In the genomic region with DNA sequence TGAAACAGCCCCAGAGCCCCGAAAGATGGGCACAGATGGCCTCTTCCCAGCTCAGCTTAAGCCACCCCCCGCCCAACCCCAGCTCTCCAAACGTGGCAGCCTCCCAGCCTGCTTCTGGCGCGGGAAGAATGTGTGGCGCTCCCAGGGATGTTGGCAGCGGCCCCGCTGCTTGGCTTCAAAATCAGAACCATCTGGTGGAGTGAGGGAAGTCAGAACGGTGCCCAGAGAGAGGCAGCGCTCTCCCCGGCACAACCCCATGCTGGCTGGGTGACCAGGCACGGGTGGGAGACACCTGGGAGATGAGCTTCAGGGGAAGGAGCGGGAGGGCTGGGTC, we compare ENCODE assay signal across 9 cellular contexts.
DNase-seq lines count a peak whose midpoint lies in the region; ATAC-seq and TF ChIP-seq lines count a peak whose summit lies in the region.
"Had no signal": no experiment of that assay in that cellular context is flagged by ENCODE, and none has a peak within 500 bp of the region (broad histone marks: within the 10 kb centered on the region; RNA-seq: fewer than 3 reads in every experiment).

No MANE protein-coding gene starts in this region.

- WGBS in endodermal cell (ENCODE audit: insufficient coverage in 1 of 2, insufficient read length in 1 of 2), 2 experiments = 93% methylated on average over 8 to 13 of the region's 13 CpGs

- H3K27me3 Mint-ChIP-seq in endodermal cell (ENCODE audit: insufficient read depth) = no peaks in the 10 kb centered on the region
- no peaks in the 10 kb centered on the region for H3K27me3 Mint-ChIP-seq in activated CD4-positive, alpha-beta T cell treated with anti-CD3 and anti-CD28 coated beads for 36 hours

- peaks cover 11% of the 10 kb centered on the region for H3K36me3 Mint-ChIP-seq in endodermal cell (ENCODE audit: low read depth)
- no peaks in the 10 kb centered on the region for H3K36me3 Mint-ChIP-seq in activated CD4-positive, alpha-beta T cell treated with anti-CD3 and anti-CD28 coated beads for 36 hours (ENCODE audit: low read depth)

- H3K27me3 ChIP-seq in endodermal cell (ENCODE audit: control insufficient read depth, insufficient read depth, low read length, poor library complexity, severe bottlenecking) (no peaks in the 10 kb centered on the region), vagina (no peaks in the 10 kb centered on the region)

- CTCF ChIA-PET in activated CD4-positive, alpha-beta T cell treated with anti-CD3 and anti-CD28 coated beads for 36 hours (lab: Charles Lee) = interaction anchor here (1.1 kb wide), 1 partner anchor 179 kb away, joined by 3 read pairs; no protein-coding TSS in a partner anchor

- no peaks in the 10 kb centered on the region for H3K4me1 Mint-ChIP-seq in endodermal cell
- H3K4me1 Mint-ChIP-seq in activated CD4-positive, alpha-beta T cell treated with anti-CD3 and anti-CD28 coated beads for 36 hours = no peaks in the 10 kb centered on the region

- peaks cover 46% of the 10 kb centered on the region for H3K36me3 ChIP-seq in endodermal cell (ENCODE audit: control insufficient read depth, insufficient read depth, low read length)
- H3K36me3 ChIP-seq in mucosa of descending colon (ENCODE audit: low read depth) = no peaks in the 10 kb centered on the region
- H3K36me3 ChIP-seq in vagina = no peaks in the 10 kb centered on the region

- H3K9me3 Mint-ChIP-seq in endodermal cell = no peaks in the 10 kb centered on the region
- H3K9me3 Mint-ChIP-seq in activated CD4-positive, alpha-beta T cell treated with anti-CD3 and anti-CD28 coated beads for 36 hours (ENCODE audit: low read depth) = no peaks in the 10 kb centered on the region

- TF ChIP-seq POLR2A in vagina (IDR thresholded peaks at IDR 0.05) = no peak

- intact Hi-C loops in mucosa of descending colon (cut with DNase I, micrococcal nuclease) (no loop called here), vagina (cut with DNase I) (no loop called here)
- intact Hi-C loops in activated CD4-positive, alpha-beta T cell treated with anti-CD3 and anti-CD28 coated beads for 36 hours (cut with DNase I, micrococcal nuclease) = no loop called here

- no peak overlapping the region for H3K9ac ChIP-seq in endodermal cell (ENCODE audit: extremely low read depth, low read length, poor library complexity, severe bottlenecking)

- peak; percentile 16 for DNase-seq in DMS79 treated with DMSO at 0.1 percent for 48 hours (lab: John Stamatoyannopoulos, UW)
- no peak for DNase-seq in DMS79 (lab: John Stamatoyannopoulos, UW)
- DNase-seq in endodermal cell = no peak
- peak; percentile 21 to 67 (median 58) for DNase-seq in mucosa of descending colon
- DNase-seq in vagina (ENCODE audit: extremely low spot score in 2 of 2) = no peak
- no peak for DNase-seq in activated CD4-positive, alpha-beta T cell treated with anti-CD3 and anti-CD28 coated beads for 36 hours
- DNase-seq in SK-N-DZ (ENCODE audit: low spot score) = no peak

- POLR2A ChIA-PET in activated CD4-positive, alpha-beta T cell treated with anti-CD3 and anti-CD28 coated beads for 36 hours (lab: Charles Lee) = interaction anchor here (0.7 kb wide), 1 partner anchor 1372 kb away, joined by 3 read pairs; no protein-coding TSS in a partner anchor

- H3K9me3 ChIP-seq in endodermal cell (ENCODE audit: control insufficient read depth, low read length) (no peaks in the 10 kb centered on the region), mucosa of descending colon (no peaks in the 10 kb centered on the region), vagina (no peaks in the 10 kb centered on the region)

- H3K27ac ChIP-seq in endodermal cell (ENCODE audit: low read depth, low read length) (no peak overlapping the region), vagina (peak overlapping the region; percentile 69)
- H3K27ac ChIP-seq: 22Rv1 had no signal

- no peak overlapping the region for H3K4me3 ChIP-seq in endodermal cell (ENCODE audit: low read length)
- no peak overlapping the region for H3K4me3 ChIP-seq in mucosa of descending colon
- peak overlapping the region in 1 of 2 donors; percentile 3 for H3K4me3 ChIP-seq in vagina

- TF ChIP-seq CTCF in endodermal cell (conservative IDR thresholded peaks at IDR 0.05) = no peak
- TF ChIP-seq CTCF in mucosa of descending colon (IDR thresholded peaks at IDR 0.05) = no peak
- no peak for TF ChIP-seq CTCF in vagina (IDR thresholded peaks at IDR 0.05)

- H3K4me3 Mint-ChIP-seq in endodermal cell = no peak overlapping the region
- no peak overlapping the region for H3K4me3 Mint-ChIP-seq in activated CD4-positive, alpha-beta T cell treated with anti-CD3 and anti-CD28 coated beads for 36 hours

- H3K4me1 ChIP-seq in endodermal cell (ENCODE audit: control insufficient read depth, insufficient read depth, low read length) (no peaks in the 10 kb centered on the region), mucosa of descending colon (ENCODE audit: low read depth) (no peaks in the 10 kb centered on the region), vagina (peaks cover 30% of the 10 kb centered on the region)

- peak; percentile 45 for ATAC-seq in mucosa of descending colon
- no peak for ATAC-seq in GM19397 (IDR thresholded peaks at IDR 0.05; ENCODE audit: unreplicated experiment)
- no peak for ATAC-seq in activated CD4-positive, alpha-beta T cell treated with anti-CD3 and anti-CD28 coated beads for 36 hours

- H3K27ac Mint-ChIP-seq in endodermal cell = peak overlapping the region; percentile 58
- H3K27ac Mint-ChIP-seq in activated CD4-positive, alpha-beta T cell treated with anti-CD3 and anti-CD28 coated beads for 36 hours = no peak overlapping the region

Comparison
In these comparisons a context has a peak if more than half of its experiments do, and no peak if none do; other contexts are left out.
1. DNase-seq: peak in DMS79 treated with DMSO at 0.1 percent for 48 hours (single experiment) and mucosa of descending colon (3 of 3); none in DMS79 (single experiment), endodermal cell (single experiment), vagina (0 of 2), activated CD4-positive, alpha-beta T cell treated with anti-CD3 and anti-CD28 coated beads for 36 hours (single experiment) and SK-N-DZ (single experiment).